8 cellular contexts compared by ENCODE assay signal in genomic region chr3:53045107-53045783, GRCh38. TPM values are rescaled to one million over a fixed set of nuclear protein-coding genes. Genes with fewer than 3 reads are reported as not detected.
DNase-seq lines count a peak whose midpoint lies in the region; ATAC-seq and TF ChIP-seq lines count a peak whose summit lies in the region.

No MANE protein-coding gene starts in this region.

- H3K9me3 ChIP-seq in heart right ventricle (no peaks in the 10 kb centered on the region), aorta (ENCODE audit: control insufficient read depth, low read length) (no peaks in the 10 kb centered on the region)

- H3K4me1 ChIP-seq in heart right ventricle = peaks cover 8 to 43% (median 28%) of the 10 kb centered on the region in 9 donors
- H3K4me1 ChIP-seq in aorta (ENCODE audit: control insufficient read depth in 1 of 2, insufficient read depth in 2 of 2, low read length in 2 of 2) = no peaks in the 10 kb centered on the region

- WGBS in heart right ventricle, 2 donors = 0 to 1% methylated on average over 74 to 137 of the region's 138 CpGs
- 0% methylated on average over 26 to 138 of the region's 138 CpGs for WGBS in aorta, 2 donors

- peak; percentile 22 for TF ChIP-seq POLR2A in GM18526 (IDR thresholded peaks at IDR 0.05; ENCODE audit: extremely low read depth, insufficient read length)

- peak; percentile 28 for ATAC-seq in HG03108 (IDR thresholded peaks at IDR 0.05; ENCODE audit: unreplicated experiment)
- ATAC-seq in heart right ventricle = peak; percentile 30 to 75 (median 68)
- ATAC-seq in aorta (ENCODE audit: low FRiP score) = peak; percentile 70

- in situ Hi-C loops in SK-MEL-5 (cut with HindIII; ENCODE audit: low pct_unique_long_range_greater_than_20kb, low sequenced_read_pairs) = no loop called here

- intact Hi-C loops in heart right ventricle (cut with DNase I) (loop anchor here in 2 of 10 donors (10.0 kb wide), 1 partner anchor 110 kb away; no protein-coding TSS in a partner anchor), aorta (cut with DNase I) (no loop called here)

- H3K4me3 ChIP-seq in heart right ventricle (peak overlapping the region; percentile 61 to 98 (median 92)), aorta (ENCODE audit: low read length in 2 of 2) (peak overlapping the region; percentile 83 to 90)

- H3K27ac ChIP-seq in heart right ventricle (peak overlapping the region; percentile 70 to 94 (median 90)), aorta (ENCODE audit: low read depth in 1 of 2, low read length in 2 of 2) (peak overlapping the region in 1 of 2 donors; percentile 71)

- TF ChIP-seq CTCF in heart right ventricle (IDR thresholded peaks at IDR 0.05) = peak in 1 of 9 donors; percentile 6

- H3K36me3 ChIP-seq in heart right ventricle (no peaks in the 10 kb centered on the region), aorta (ENCODE audit: control insufficient read depth in 1 of 2, insufficient read depth in 2 of 2, low read length in 1 of 2) (no peaks in the 10 kb centered on the region)

- H3K27me3 ChIP-seq in heart right ventricle (peaks cover 0 to 12% (median 0%) of the 10 kb centered on the region in 7 donors), aorta (ENCODE audit: control insufficient read depth in 1 of 2, insufficient read depth in 2 of 2, low read length in 1 of 2) (no peaks in the 10 kb centered on the region)

- DNase-seq in AG08395 (ENCODE audit: low spot score) (peak; percentile 76), SK-MEL-5 (ENCODE audit: low read depth, low spot score) (peak; percentile 58), heart right ventricle (peak; percentile 47 to 73), pons (ENCODE audit: low spot score) (peak; percentile 26), aorta (peak; percentile 70 to 86)
- peak; percentile 18 for DNase-seq in activated naive CD8-positive, alpha-beta T cell treated with anti-CD3 and anti-CD28 coated beads, Interleukin-2, amount 50 U/mL, for 16 hours (ENCODE audit: low read depth, low spot score)

RNA-seq across cellular contexts. Expression of gene SFMBT1, which starts 0.6 kb away (rescaled TPM):
- total RNA-seq in SK-MEL-5 (2014; rRNA removed; shearing (Covaris generic)) = 16.4 and 19.4 TPM in 2 replicates
- polyA plus RNA-seq in SK-MEL-5 (2015; cell fraction: cytosol; rRNA removed) = 9.8 and 13.7 TPM in 2 replicates
- polyA plus RNA-seq in SK-MEL-5 (2015; cell fraction: nucleus; rRNA removed) = 15.7 and 26.1 TPM in 2 replicates
- total RNA-seq in heart right ventricle (10 to 100 TPM; 14.5 to 19.1 (median 17.1) TPM), aorta (10 to 100 TPM in 1 of 2 donors, 1 to 10 TPM in 1; 8.8 to 12.6 TPM)
- polyA plus RNA-seq in heart right ventricle (1 to 10 TPM; 3.1 to 4.1 TPM), aorta (1 to 10 TPM in 1 of 2 donors, under 1 TPM in 1; 0.75 to 2.0 TPM)

Comparison
In these comparisons a context has a peak if more than half of its experiments do, and no peak if none do; other contexts are left out.
1. DNase-seq: peak in every context shown above with its lines; median percentile 78 in aorta; 76 in AG08395; 60 in heart right ventricle; 58 in SK-MEL-5; 26 in pons; 18 in activated naive CD8-positive, alpha-beta T cell treated with anti-CD3 and anti-CD28 coated beads, Interleukin-2, amount 50 U/mL, for 16 hours.